ENCODE assay signal across 23 cellular contexts in the genomic region with DNA sequence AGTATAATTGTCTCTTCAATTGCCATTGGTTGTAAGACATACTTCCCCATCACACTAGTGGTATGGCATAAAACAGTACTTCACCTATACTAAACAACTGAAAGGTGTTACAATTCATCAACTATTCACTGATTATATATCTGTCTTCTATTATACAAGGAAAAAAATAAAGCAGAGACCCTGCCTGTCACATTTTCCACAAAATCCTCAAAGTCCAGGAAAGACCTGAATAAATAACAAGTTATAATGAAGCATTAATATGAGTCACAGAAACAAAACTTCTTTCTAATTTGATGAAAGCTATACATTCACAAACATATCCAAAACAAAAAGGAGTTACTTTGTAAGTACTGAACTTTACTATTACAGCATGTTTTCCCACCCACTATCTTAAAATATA.
"Had no signal": no experiment of that assay in that cellular context is flagged by ENCODE, and none has a peak within 500 bp of the region (broad histone marks: within the 10 kb centered on the region; RNA-seq: fewer than 3 reads in every experiment).

No MANE protein-coding gene starts in this region.

- DNase-seq: effector memory CD4-positive, alpha-beta T cell; erythroblast; esophagus squamous epithelium; head of caudate nucleus; kidney; mesenchymal stem cell; mucosa of descending colon; naive B cell; right cardiac atrium; sigmoid colon; stimulated activated CD4-positive, alpha-beta T cell treated with anti-CD3 and anti-CD28 coated beads, Interleukin-2, amount 100 ng/mL, for 24 hours; stimulated activated CD4-positive, alpha-beta T cell treated with anti-CD3 and anti-CD28 coated beads, Interleukin-4, amount 100 ng/mL, for 24 hours; stimulated activated naive CD4-positive, alpha-beta T cell treated with Interleukin-2 at 50 U/mL for 16 hours; substantia nigra; testis; tibial artery; uterus had no signal

- H3K4me3 ChIP-seq: esophagus squamous epithelium, hepatocyte, mucosa of descending colon, neural progenitor cell, prostate gland, sigmoid colon, testis, tibial artery, uterus had no signal

- H3K36me3 ChIP-seq: esophagus squamous epithelium, neural progenitor cell, prostate gland, sigmoid colon, tibial artery, uterus had no signal

- H3K27me3 ChIP-seq: esophagus squamous epithelium, hepatocyte, neural progenitor cell, sigmoid colon, testis, tibial artery, uterus had no signal

- H3K9me3 ChIP-seq: esophagus squamous epithelium, mucosa of descending colon, prostate gland, sigmoid colon, testis, tibial artery, uterus had no signal

- H3K4me1 ChIP-seq: esophagus squamous epithelium, neural progenitor cell, prostate gland, testis, tibial artery, uterus had no signal

- H3K27ac ChIP-seq: esophagus squamous epithelium, hepatocyte, neural progenitor cell, prostate gland, testis, tibial artery had no signal

- ATAC-seq: left lobe of liver; mucosa of descending colon; natural killer cell treated with Interleukin-12 subunit alpha and Interleukin-12 subunit beta and Interleukin-15 and Interleukin-18, amount 100 ng/mL, for 72 hours; right cardiac atrium; stimulated activated effector memory CD8-positive, alpha-beta T cell treated with anti-CD3 and anti-CD28 coated beads, Interleukin-12 subunit alpha, Interleukin-12 subunit beta, amount 100 ng/mL, for 72 hours had no signal
